ENCODE assay signal across 9 cellular contexts in the genomic region with DNA sequence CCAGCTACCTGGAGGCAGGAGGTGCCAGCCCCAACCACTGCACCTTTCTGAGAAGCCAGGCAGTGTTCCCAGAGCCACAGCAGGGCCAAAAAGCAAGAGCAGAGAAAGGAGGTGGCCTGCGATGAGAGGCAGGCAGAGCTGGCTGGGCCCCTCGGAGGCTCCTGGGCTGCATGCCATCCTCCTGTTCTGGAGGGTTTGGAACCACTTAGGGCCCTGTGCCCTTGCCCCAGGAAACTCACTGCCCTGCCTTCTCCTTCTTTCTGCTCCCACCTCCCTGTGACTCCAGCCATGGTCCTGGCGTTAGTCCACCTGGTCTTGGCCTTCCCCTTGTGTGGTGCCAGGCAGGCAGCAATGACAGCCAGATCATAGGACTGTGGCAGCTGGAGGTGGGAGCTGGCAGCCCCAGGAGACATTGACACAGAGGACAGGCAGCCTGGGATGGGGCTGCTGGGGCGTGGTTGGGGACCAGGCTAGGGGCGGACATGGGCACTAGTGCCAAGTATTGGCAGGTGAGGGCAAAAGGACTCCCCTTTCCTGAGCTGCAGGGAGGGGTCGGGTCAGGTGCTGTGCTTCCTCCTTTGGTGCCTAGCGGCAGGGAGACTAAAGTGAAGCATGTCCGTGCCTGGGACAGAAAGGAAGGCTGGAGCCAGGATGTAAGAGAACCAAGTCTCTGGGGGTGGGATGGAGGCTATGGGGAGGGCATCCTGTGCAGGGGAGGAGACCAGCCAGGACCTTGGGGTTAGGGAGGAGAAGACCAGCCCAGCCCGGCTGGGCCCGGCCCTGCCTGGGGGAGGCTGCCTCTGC. TPM values are rescaled to one million over a fixed set of nuclear protein-coding genes. Genes with fewer than 3 reads are reported as not detected.
A peak's percentile ranks its signal among the peaks of the same experiment; 100 is the strongest.
DNase-seq lines count a peak whose midpoint lies in the region; ATAC-seq and TF ChIP-seq lines count a peak whose summit lies in the region.
"Had no signal": no experiment of that assay in that cellular context is flagged by ENCODE, and none has a peak within 500 bp of the region (broad histone marks: within the 10 kb centered on the region; RNA-seq: fewer than 3 reads in every experiment).

No MANE protein-coding gene starts in this region.

- peaks cover 7% of the 10 kb centered on the region for H3K27me3 Mint-ChIP-seq in T-helper 17 cell

- H3K4me3 Mint-ChIP-seq in T-helper 17 cell, result peak overlapping the region; percentile 82
- peak overlapping the region; percentile 63 for H3K4me3 Mint-ChIP-seq in stimulated activated effector memory CD8-positive, alpha-beta T cell treated with anti-CD3 and anti-CD28 coated beads, Interleukin-12 subunit alpha, Interleukin-12 subunit beta, amount 100 ng/mL, for 72 hours

- peak; percentile 18 for DNase-seq in NCI-H345 (lab: John Stamatoyannopoulos, UW)
- no peak for DNase-seq in NCI-H345 treated with DMSO at 0.1 percent for 48 hours (lab: John Stamatoyannopoulos, UW; ENCODE audit: unreplicated experiment)
- DNase-seq in T-helper 17 cell, result no peak
- DNase-seq in right atrium auricular region (ENCODE audit: low spot score), result peak; percentile 30
- DNase-seq in stimulated activated effector memory CD8-positive, alpha-beta T cell treated with anti-CD3 and anti-CD28 coated beads, Interleukin-12 subunit alpha, Interleukin-12 subunit beta, amount 100 ng/mL, for 72 hours (ENCODE audit: low spot score in 2 of 2), result no peak
- no peak for DNase-seq in transverse colon
- no peak for DNase-seq in stimulated activated CD4-positive, alpha-beta T cell treated with anti-CD3 and anti-CD28 coated beads, Interleukin-15, amount 100 ng/mL, for 24 hours
- DNase-seq: AML-193 had no signal

- no peaks in the 10 kb centered on the region for H3K9me3 ChIP-seq in T-helper 17 cell (ENCODE audit: control insufficient read depth, low read length, poor library complexity, severe bottlenecking)
- H3K9me3 ChIP-seq in right atrium auricular region, result no peaks in the 10 kb centered on the region
- H3K9me3 ChIP-seq in transverse colon, result no peaks in the 10 kb centered on the region

- H3K27ac Mint-ChIP-seq in T-helper 17 cell, result no peak overlapping the region
- no peak overlapping the region for H3K27ac Mint-ChIP-seq in stimulated activated effector memory CD8-positive, alpha-beta T cell treated with anti-CD3 and anti-CD28 coated beads, Interleukin-12 subunit alpha, Interleukin-12 subunit beta, amount 100 ng/mL, for 72 hours

- intact Hi-C loops in transverse colon (cut with DNase I; ENCODE audit: low total_unique reads), result no loop called here

- no peak for TF ChIP-seq POLR2A in transverse colon (IDR thresholded peaks at IDR 0.05)

- H3K4me1 Mint-ChIP-seq in T-helper 17 cell, result peaks cover 9% of the 10 kb centered on the region
- no peaks in the 10 kb centered on the region for H3K4me1 Mint-ChIP-seq in stimulated activated effector memory CD8-positive, alpha-beta T cell treated with anti-CD3 and anti-CD28 coated beads, Interleukin-12 subunit alpha, Interleukin-12 subunit beta, amount 100 ng/mL, for 72 hours

- H3K4me1 ChIP-seq in right atrium auricular region, result peaks cover 0 to 18% of the 10 kb centered on the region in 2 donors
- H3K4me1 ChIP-seq in transverse colon, result peaks cover 5 to 14% (median 8%) of the 10 kb centered on the region in 4 donors

- in situ Hi-C loops in transverse colon (cut with MboI; ENCODE audit: low pct_ligation_motif_present in 1 of 4, low pct_unique_long_range_greater_than_20kb in 1 of 4, low sequenced_read_pairs in 3 of 4), result no loop called here

- TF ChIP-seq CTCF in right atrium auricular region (IDR thresholded peaks at IDR 0.05) (no peak), transverse colon (IDR thresholded peaks at IDR 0.05) (no peak)

- ATAC-seq in T-helper 17 cell, result no peak
- no peak for ATAC-seq in stimulated activated effector memory CD8-positive, alpha-beta T cell treated with anti-CD3 and anti-CD28 coated beads, Interleukin-12 subunit alpha, Interleukin-12 subunit beta, amount 100 ng/mL, for 72 hours
- no peak for ATAC-seq in HG03460 (IDR thresholded peaks at IDR 0.05; ENCODE audit: unreplicated experiment)

- 61% methylated on average over 10 of the region's 10 CpGs; no CpG with 5 or more reads in 1 of the 2 donors for WGBS in transverse colon (ENCODE audit: low coverage in 1 of 2), 2 donors

- no peak overlapping the region for H3K27ac ChIP-seq in right atrium auricular region
- no peak overlapping the region for H3K27ac ChIP-seq in transverse colon

- H3K4me3 ChIP-seq in right atrium auricular region (peak overlapping the region in 1 of 2 donors; percentile 54), transverse colon (peak overlapping the region in 1 of 4 donors; percentile 60)

- no peaks in the 10 kb centered on the region for H3K9me3 Mint-ChIP-seq in stimulated activated effector memory CD8-positive, alpha-beta T cell treated with anti-CD3 and anti-CD28 coated beads, Interleukin-12 subunit alpha, Interleukin-12 subunit beta, amount 100 ng/mL, for 72 hours

- no peaks in the 10 kb centered on the region for H3K36me3 Mint-ChIP-seq in T-helper 17 cell (ENCODE audit: low read depth)
- no peaks in the 10 kb centered on the region for H3K36me3 Mint-ChIP-seq in stimulated activated effector memory CD8-positive, alpha-beta T cell treated with anti-CD3 and anti-CD28 coated beads, Interleukin-12 subunit alpha, Interleukin-12 subunit beta, amount 100 ng/mL, for 72 hours

- H3K36me3 ChIP-seq in right atrium auricular region (no peaks in the 10 kb centered on the region), transverse colon (no peaks in the 10 kb centered on the region)

- H3K27me3 ChIP-seq in right atrium auricular region (no peaks in the 10 kb centered on the region), transverse colon (peaks cover 4% of the 10 kb centered on the region)

- no peak for TF ChIP-seq EP300 in transverse colon (IDR thresholded peaks at IDR 0.05; ENCODE audit: low read depth)

RNA-seq across cellular contexts. Expression of gene APLN, which starts 1.4 kb away (rescaled TPM):
- total RNA-seq in T-helper 17 cell (not detected), right atrium auricular region (1 to 10 TPM; 2.1 to 2.3 TPM), transverse colon (not detected)

Comparison
In these comparisons a context has a peak if more than half of its experiments do, and no peak if none do; other contexts are left out.
1. DNase-seq: peak in NCI-H345 (single experiment) and right atrium auricular region (single experiment); none in NCI-H345 treated with DMSO at 0.1 percent for 48 hours (single experiment), T-helper 17 cell (0 of 3), stimulated activated effector memory CD8-positive, alpha-beta T cell treated with anti-CD3 and anti-CD28 coated beads, Interleukin-12 subunit alpha, Interleukin-12 subunit beta, amount 100 ng/mL, for 72 hours (0 of 2), transverse colon (single experiment) and stimulated activated CD4-positive, alpha-beta T cell treated with anti-CD3 and anti-CD28 coated beads, Interleukin-15, amount 100 ng/mL, for 24 hours (single experiment).